In genomic region chr7:108770981-108771728, GRCh38 we compare ENCODE assay signal across 32 cellular contexts.
"Had no signal": no experiment of that assay in that cellular context is flagged by ENCODE, and none has a peak within 500 bp of the region (broad histone marks: within the 10 kb centered on the region; RNA-seq: fewer than 3 reads in every experiment).

No MANE protein-coding gene starts in this region.

- H3K9me3 ChIP-seq: esophagus muscularis mucosa, gastrocnemius medialis, heart left ventricle had no signal

- H3K4me1 Mint-ChIP-seq: activated CD4-positive, alpha-beta memory T cell treated with anti-CD3 and anti-CD28 coated beads, Interleukin-2, amount 10 ng/mL, durations not matched to agents 7 days and 5 days; activated CD4-positive, alpha-beta T cell treated with anti-CD3 and anti-CD28 coated beads, Interleukin-2, amount 10 ng/mL, durations not matched to agents 7 days and 5 days; T-helper 17 cell; WTC11 had no signal

- H3K4me3 ChIP-seq: esophagus muscularis mucosa, gastrocnemius medialis, heart left ventricle had no signal

- H3K4me1 ChIP-seq: esophagus muscularis mucosa, foreskin keratinocyte, gastrocnemius medialis, heart left ventricle had no signal

- H3K4me3 Mint-ChIP-seq: activated CD4-positive, alpha-beta memory T cell treated with anti-CD3 and anti-CD28 coated beads, Interleukin-2, amount 10 ng/mL, durations not matched to agents 7 days and 5 days; activated CD4-positive, alpha-beta T cell treated with anti-CD3 and anti-CD28 coated beads, Interleukin-2, amount 10 ng/mL, durations not matched to agents 7 days and 5 days; activated naive CD8-positive, alpha-beta T cell; activated T-cell treated with anti-CD3 and anti-CD28 coated beads, Interleukin-2, amount 50 U/mL, for 24 hours; activated T-cell treated with anti-CD3 and anti-CD28 coated beads, Interleukin-2, amount 50 U/mL, for 72 hours; effector memory CD8-positive, alpha-beta T cell; T-helper 17 cell; T-helper 2 cell treated with Interferon-gamma antibody and Interleukin-4, amounts not matched to agents 5 μg/mL and 100 μg/mL, for 36 hours; WTC11 had no signal

- H3K27me3 ChIP-seq: brain microvascular endothelial cell, esophagus muscularis mucosa, foreskin keratinocyte, gastrocnemius medialis, heart left ventricle had no signal

- H3K9me3 Mint-ChIP-seq: activated CD4-positive, alpha-beta memory T cell treated with anti-CD3 and anti-CD28 coated beads, Interleukin-2, amount 10 ng/mL, durations not matched to agents 7 days and 5 days; activated CD4-positive, alpha-beta T cell treated with anti-CD3 and anti-CD28 coated beads, Interleukin-2, amount 10 ng/mL, durations not matched to agents 7 days and 5 days; activated T-cell treated with anti-CD3 and anti-CD28 coated beads, Interleukin-2, amount 50 U/mL, for 24 hours; activated T-cell treated with anti-CD3 and anti-CD28 coated beads, Interleukin-2, amount 50 U/mL, for 72 hours; T-helper 2 cell treated with Interferon-gamma antibody and Interleukin-4, amounts not matched to agents 5 μg/mL and 100 μg/mL, for 36 hours; WTC11 had no signal

- ATAC-seq: activated T-cell treated with anti-CD3 and anti-CD28 coated beads, Interleukin-2, amount 50 U/mL, for 72 hours; effector memory CD8-positive, alpha-beta T cell; foreskin keratinocyte; gastrocnemius medialis; heart left ventricle; T-helper 17 cell; WTC11 had no signal

- H3K27ac Mint-ChIP-seq: activated CD4-positive, alpha-beta memory T cell treated with anti-CD3 and anti-CD28 coated beads, Interleukin-2, amount 10 ng/mL, durations not matched to agents 7 days and 5 days; activated CD4-positive, alpha-beta T cell treated with anti-CD3 and anti-CD28 coated beads, Interleukin-2, amount 10 ng/mL, durations not matched to agents 7 days and 5 days; activated naive CD8-positive, alpha-beta T cell; activated T-cell treated with anti-CD3 and anti-CD28 coated beads, Interleukin-2, amount 50 U/mL, for 24 hours; activated T-cell treated with anti-CD3 and anti-CD28 coated beads, Interleukin-2, amount 50 U/mL, for 72 hours; effector memory CD8-positive, alpha-beta T cell; T-helper 17 cell; T-helper 2 cell treated with Interferon-gamma antibody and Interleukin-4, amounts not matched to agents 5 μg/mL and 100 μg/mL, for 36 hours; WTC11 had no signal

- H3K36me3 ChIP-seq: brain microvascular endothelial cell, esophagus muscularis mucosa, gastrocnemius medialis, heart left ventricle had no signal

- H3K27ac ChIP-seq: brain microvascular endothelial cell, esophagus muscularis mucosa, foreskin keratinocyte, gastrocnemius medialis, heart left ventricle, VCaP had no signal

- DNase-seq: activated CD4-positive, alpha-beta memory T cell treated with anti-CD3 and anti-CD28 coated beads, Interleukin-2, amount 10 ng/mL, durations not matched to agents 7 days and 5 days; activated CD4-positive, alpha-beta T cell treated with anti-CD3 and anti-CD28 coated beads for 1 hour; activated CD4-positive, alpha-beta T cell treated with anti-CD3 and anti-CD28 coated beads for 4 hours; activated CD4-positive, alpha-beta T cell treated with anti-CD3 and anti-CD28 coated beads, Interleukin-2, amount 10 ng/mL, durations not matched to agents 7 days and 5 days; activated CD4-positive, alpha-beta T cell treated with anti-CD3 and anti-CD28 coated beads, Interleukin-2, amount 50 U/mL, for 4 hours; activated CD8-positive, alpha-beta memory T cell treated with anti-CD3 and anti-CD28 coated beads, Interleukin-2, amount 50 U/mL, for 48 hours; activated gamma-delta T cell treated with Interleukin-2 at 50 U/mL for 16 hours; activated naive CD4-positive, alpha-beta T cell treated with anti-CD3 and anti-CD28 coated beads, Interleukin-2, amount 50 U/mL, for 16 hours; activated naive CD4-positive, alpha-beta T cell treated with Interleukin-2 at 50 U/mL for 16 hours; activated T-cell treated with anti-CD3 and anti-CD28 coated beads for 4 hours; activated T-cell treated with anti-CD3 and anti-CD28 coated beads, Interleukin-2, amount 50 U/mL, for 24 hours; activated T-cell treated with anti-CD3 and anti-CD28 coated beads, Interleukin-2, amount 50 U/mL, for 72 hours; amniotic stem cell; anterior cingulate cortex; brain microvascular endothelial cell; cortex of kidney; dermis blood vessel endothelial cell; effector CD4-positive, alpha-beta T cell; effector memory CD8-positive, alpha-beta T cell; erythroblast; foreskin keratinocyte; gastrocnemius medialis; glutamatergic neuron; heart left ventricle; T-helper 1 cell; T-helper 17 cell; T1000 had no signal

- H3K27me3 Mint-ChIP-seq: activated CD4-positive, alpha-beta memory T cell treated with anti-CD3 and anti-CD28 coated beads, Interleukin-2, amount 10 ng/mL, durations not matched to agents 7 days and 5 days; activated CD4-positive, alpha-beta T cell treated with anti-CD3 and anti-CD28 coated beads, Interleukin-2, amount 10 ng/mL, durations not matched to agents 7 days and 5 days; activated naive CD8-positive, alpha-beta T cell; activated T-cell treated with anti-CD3 and anti-CD28 coated beads, Interleukin-2, amount 50 U/mL, for 24 hours; effector memory CD8-positive, alpha-beta T cell; T-helper 17 cell had no signal

- H3K36me3 Mint-ChIP-seq: activated naive CD8-positive, alpha-beta T cell; WTC11 had no signal
